Comparison of ENCODE assay signal across 10 cellular contexts in genomic region chr12:57627504-57628279, GRCh38. TPM values are rescaled to one million over a fixed set of nuclear protein-coding genes. Genes with fewer than 3 reads are reported as not detected.
DNase-seq lines count a peak whose midpoint lies in the region; ATAC-seq and TF ChIP-seq lines count a peak whose summit lies in the region.
"Had no signal": no experiment of that assay in that cellular context is flagged by ENCODE, and none has a peak within 500 bp of the region (broad histone marks: within the 10 kb centered on the region; RNA-seq: fewer than 3 reads in every experiment).

No MANE protein-coding gene starts in this region.

- H3K4me3 Mint-ChIP-seq in activated naive CD4-positive, alpha-beta T cell treated with anti-CD3 and anti-CD28 coated beads for 36 hours = peak overlapping the region; percentile 15

- no peak for TF ChIP-seq POLR2A in erythroblast (IDR thresholded peaks at IDR 0.05; ENCODE audit: low read length)

- H3K9me3 Mint-ChIP-seq in activated naive CD4-positive, alpha-beta T cell treated with anti-CD3 and anti-CD28 coated beads for 36 hours = no peaks in the 10 kb centered on the region

- DNase-seq in Right ventricle myocardium inferior (ENCODE audit: missing footprints) = peak; percentile 74
- DNase-seq in Right ventricle myocardium superior = no peak
- DNase-seq in activated naive CD4-positive, alpha-beta T cell treated with anti-CD3 and anti-CD28 coated beads for 36 hours = peak; percentile 59
- peak; percentile 33 for DNase-seq in iPS-NIHi7 (ENCODE audit: extremely low spot score)
- DNase-seq in stimulated activated naive CD8-positive, alpha-beta T cell treated with anti-CD3 and anti-CD28 coated beads, Interleukin-15, Interleukin-2, amounts not matched to agents 100 U/mL and 50 U/mL, for 24 hours = peak; percentile 52
- DNase-seq in T1000 (lab: John Stamatoyannopoulos, UW) = no peak
- no peak for DNase-seq in erythroblast (lab: John Stamatoyannopoulos, UW)
- DNase-seq in NCI-H524 (lab: John Stamatoyannopoulos, UW) = no peak
- DNase-seq: foreskin melanocyte, GOT3 had no signal

- H3K27ac Mint-ChIP-seq in activated naive CD4-positive, alpha-beta T cell treated with anti-CD3 and anti-CD28 coated beads for 36 hours = no peak overlapping the region

- no peak for ATAC-seq in Right ventricle myocardium inferior
- no peak for ATAC-seq in Right ventricle myocardium superior (ENCODE audit: poor library complexity)
- peak; percentile 21 for ATAC-seq in stimulated activated naive CD8-positive, alpha-beta T cell treated with anti-CD3 and anti-CD28 coated beads, Interleukin-15, Interleukin-2, amounts not matched to agents 100 U/mL and 50 U/mL, for 24 hours

- H3K27me3 Mint-ChIP-seq in activated naive CD4-positive, alpha-beta T cell treated with anti-CD3 and anti-CD28 coated beads for 36 hours (ENCODE audit: low read depth) = peaks cover 79% of the 10 kb centered on the region

- intact Hi-C loops in Right ventricle myocardium inferior (cut with DNase I) = loop anchor here (10.0 kb wide), 1 partner anchor 173 kb away; the partner anchor contains the start of genes GLI1 and INHBE
- intact Hi-C loops in Right ventricle myocardium superior (cut with DNase I) = loop anchor here (10.0 kb wide), 1 partner anchor 153 kb away; the partner anchor contains the start of gene ARHGAP9
- intact Hi-C loops in activated naive CD4-positive, alpha-beta T cell treated with anti-CD3 and anti-CD28 coated beads for 36 hours (cut with micrococcal nuclease) = no loop called here

- H3K36me3 Mint-ChIP-seq in activated naive CD4-positive, alpha-beta T cell treated with anti-CD3 and anti-CD28 coated beads for 36 hours (ENCODE audit: low read depth) = no peaks in the 10 kb centered on the region

- CTCF ChIA-PET in activated naive CD4-positive, alpha-beta T cell treated with anti-CD3 and anti-CD28 coated beads for 36 hours (lab: Charles Lee) = interaction anchor here (0.7 to 5.3 kb wide), 9 partner anchors 9 to 169 kb away, joined by 3 to 41 read pairs (median 4); no protein-coding TSS in a partner anchor

- peaks cover 7% of the 10 kb centered on the region for H3K4me1 Mint-ChIP-seq in activated naive CD4-positive, alpha-beta T cell treated with anti-CD3 and anti-CD28 coated beads for 36 hours (ENCODE audit: low read depth)

RNA-seq across cellular contexts. Expression of gene B4GALNT1, which starts 5.3 kb away (rescaled TPM):
- total RNA-seq in Right ventricle myocardium inferior (7.3 TPM), Right ventricle myocardium superior (5.6 TPM)
- 1 to 10 TPM; 1.4 to 1.8 TPM for total RNA-seq in activated naive CD4-positive, alpha-beta T cell treated with anti-CD3 and anti-CD28 coated beads for 36 hours

RNA-seq across cellular contexts. Expression of gene ARHGEF25, which starts 16.5 kb away (rescaled TPM):
- total RNA-seq in Right ventricle myocardium inferior (13.0 TPM), Right ventricle myocardium superior (14.3 TPM)
- 1 to 10 TPM; 1.4 to 1.5 TPM for total RNA-seq in activated naive CD4-positive, alpha-beta T cell treated with anti-CD3 and anti-CD28 coated beads for 36 hours

RNA-seq across cellular contexts. Expression of gene DTX3, which starts 23.1 kb away (rescaled TPM):
- 23.8 TPM for total RNA-seq in Right ventricle myocardium inferior
- total RNA-seq in Right ventricle myocardium superior = 21.7 TPM
- total RNA-seq in activated naive CD4-positive, alpha-beta T cell treated with anti-CD3 and anti-CD28 coated beads for 36 hours = 10 to 100 TPM; 15.8 to 16.2 TPM

RNA-seq across cellular contexts. Expression of gene PIP4K2C, which starts 36.7 kb away (rescaled TPM):
- 13.1 TPM for total RNA-seq in Right ventricle myocardium inferior
- 12.4 TPM for total RNA-seq in Right ventricle myocardium superior
- 10 to 100 TPM; 11.8 to 12.7 TPM for total RNA-seq in activated naive CD4-positive, alpha-beta T cell treated with anti-CD3 and anti-CD28 coated beads for 36 hours

Comparison
In these comparisons a context has a peak if more than half of its experiments do, and no peak if none do; other contexts are left out.
1. DNase-seq: peak in Right ventricle myocardium inferior (single experiment), activated naive CD4-positive, alpha-beta T cell treated with anti-CD3 and anti-CD28 coated beads for 36 hours (single experiment), iPS-NIHi7 (single experiment) and stimulated activated naive CD8-positive, alpha-beta T cell treated with anti-CD3 and anti-CD28 coated beads, Interleukin-15, Interleukin-2, amounts not matched to agents 100 U/mL and 50 U/mL, for 24 hours (single experiment); none in Right ventricle myocardium superior (single experiment), T1000 (single experiment), erythroblast (0 of 2) and NCI-H524 (0 of 2).